Comparison of ENCODE assay signal across 19 cellular contexts in genomic region chr6:85255661-85256060, GRCh38.
"Had no signal": no experiment of that assay in that cellular context is flagged by ENCODE, and none has a peak within 500 bp of the region (broad histone marks: within the 10 kb centered on the region; RNA-seq: fewer than 3 reads in every experiment).

No MANE protein-coding gene starts in this region.

- DNase-seq: colonic mucosa; cortex of kidney; dermis blood vessel endothelial cell; dorsolateral prefrontal cortex; effector CD4-positive, alpha-beta T cell; effector CD8-positive, alpha-beta T cell; effector memory CD4-positive, alpha-beta T cell; effector memory CD8-positive, alpha-beta T cell; endodermal cell; erythroblast; esophagus squamous epithelium; foreskin fibroblast; foreskin keratinocyte; foreskin melanocyte; gastrocnemius medialis; glutamatergic neuron; head of caudate nucleus; heart left ventricle had no signal

- H3K27me3 Mint-ChIP-seq: dendritic cell treated with granulocyte-macrophage colony-stimulating factor and Interleukin-4, amounts not matched to agents 40 ng/mL and 50 ng/mL, for 4 days had no signal

- H3K4me3 Mint-ChIP-seq: dendritic cell treated with granulocyte-macrophage colony-stimulating factor and Interleukin-4, amounts not matched to agents 40 ng/mL and 50 ng/mL, for 4 days; effector memory CD8-positive, alpha-beta T cell; endodermal cell had no signal

- H3K27ac Mint-ChIP-seq: dendritic cell treated with granulocyte-macrophage colony-stimulating factor and Interleukin-4, amounts not matched to agents 40 ng/mL and 50 ng/mL, for 4 days; effector memory CD8-positive, alpha-beta T cell; endodermal cell had no signal
